8 cellular contexts compared by ENCODE assay signal in genomic region chr1:7207875-7208646, GRCh38.
DNase-seq lines count a peak whose midpoint lies in the region; ATAC-seq and TF ChIP-seq lines count a peak whose summit lies in the region.

No MANE protein-coding gene starts in this region.

- peak; percentile 83 for ATAC-seq in left ventricle myocardium superior
- no peak for ATAC-seq in GM21786 (IDR thresholded peaks at IDR 0.05; ENCODE audit: unreplicated experiment)

- no peaks in the 10 kb centered on the region for H3K9me3 Mint-ChIP-seq in activated CD4-positive, alpha-beta memory T cell treated with anti-CD3 and anti-CD28 coated beads, Interleukin-2, amount 10 ng/mL, durations not matched to agents 7 days and 5 days

- H3K36me3 ChIP-seq in smooth muscle cell (ENCODE audit: low read depth), result no peaks in the 10 kb centered on the region
- no peaks in the 10 kb centered on the region for H3K36me3 ChIP-seq in uterus

- 44% methylated on average over 6 of the region's 6 CpGs for WGBS in smooth muscle cell (ENCODE audit: low lambda C conversion rate)

- DNase-seq in GM13977 (ENCODE audit: low spot score) (peak; percentile 52), NCI-H2107 treated with DMSO at 0.1 percent for 48 hours (lab: John Stamatoyannopoulos, UW; ENCODE audit: unreplicated experiment) (peak; percentile 2), left ventricle myocardium superior (peak; percentile 54), smooth muscle cell (lab: John Stamatoyannopoulos, UW; ENCODE audit: unreplicated experiment) (no peak), uterus (no peak)
- peak; percentile 35 for DNase-seq in activated CD4-positive, alpha-beta memory T cell treated with anti-CD3 and anti-CD28 coated beads, Interleukin-2, amount 10 ng/mL, durations not matched to agents 7 days and 5 days

- POLR2A ChIA-PET in activated CD4-positive, alpha-beta memory T cell treated with anti-CD3 and anti-CD28 coated beads, Interleukin-2, amount 10 ng/mL, durations not matched to agents 7 days and 5 days (lab: Charles Lee), result no interaction called here

- H3K27ac Mint-ChIP-seq in activated CD4-positive, alpha-beta memory T cell treated with anti-CD3 and anti-CD28 coated beads, Interleukin-2, amount 10 ng/mL, durations not matched to agents 7 days and 5 days, result no peak overlapping the region

- H3K27ac ChIP-seq in C4-2B (no peak overlapping the region), smooth muscle cell (ENCODE audit: low read depth) (no peak overlapping the region), uterus (no peak overlapping the region)

- H3K4me3 Mint-ChIP-seq in activated CD4-positive, alpha-beta memory T cell treated with anti-CD3 and anti-CD28 coated beads, Interleukin-2, amount 10 ng/mL, durations not matched to agents 7 days and 5 days, result no peak overlapping the region

- intact Hi-C loops in left ventricle myocardium superior (cut with micrococcal nuclease), result no loop called here
- intact Hi-C loops in uterus (cut with DNase I; ENCODE audit: low total_unique reads), result loop anchor here (10.0 kb wide), 1 partner anchor 1193 kb away; no protein-coding TSS in a partner anchor

- no peaks in the 10 kb centered on the region for H3K36me3 Mint-ChIP-seq in activated CD4-positive, alpha-beta memory T cell treated with anti-CD3 and anti-CD28 coated beads, Interleukin-2, amount 10 ng/mL, durations not matched to agents 7 days and 5 days (ENCODE audit: low read depth)

- H3K4me1 ChIP-seq in smooth muscle cell (ENCODE audit: low read depth), result no peaks in the 10 kb centered on the region
- no peaks in the 10 kb centered on the region for H3K4me1 ChIP-seq in uterus

- H3K27me3 Mint-ChIP-seq in activated CD4-positive, alpha-beta memory T cell treated with anti-CD3 and anti-CD28 coated beads, Interleukin-2, amount 10 ng/mL, durations not matched to agents 7 days and 5 days, result peaks cover 20% of the 10 kb centered on the region

- no peak overlapping the region for H3K4me2 ChIP-seq in smooth muscle cell

- CTCF ChIA-PET in activated CD4-positive, alpha-beta memory T cell treated with anti-CD3 and anti-CD28 coated beads, Interleukin-2, amount 10 ng/mL, durations not matched to agents 7 days and 5 days (lab: Charles Lee), result interaction anchor here (0.6 to 1.7 kb wide), 4 partner anchors 15 to 488 kb away, joined by 3 to 15 read pairs (median 3); no protein-coding TSS in a partner anchor

- no peaks in the 10 kb centered on the region for H3F3A ChIP-seq in smooth muscle cell (ENCODE audit: low read depth)

- no peaks in the 10 kb centered on the region for H4K20me1 ChIP-seq in smooth muscle cell (ENCODE audit: low read depth)

- no peaks in the 10 kb centered on the region for H3K79me2 ChIP-seq in smooth muscle cell (ENCODE audit: low read depth)

- H3K4me3 ChIP-seq in smooth muscle cell, result no peak overlapping the region
- no peak overlapping the region for H3K4me3 ChIP-seq in uterus

- in situ Hi-C loops in GM13977 (cut with MboI; ENCODE audit: low pct_unique_long_range_greater_than_20kb, low sequenced_read_pairs, unreplicated experiment), result loop anchor here (25.0 kb wide), 2 partner anchors 496 to 721 kb away; partner anchors contain the start of genes DNAJC11 and PLEKHG5

- no peaks in the 10 kb centered on the region for H3K4me1 Mint-ChIP-seq in activated CD4-positive, alpha-beta memory T cell treated with anti-CD3 and anti-CD28 coated beads, Interleukin-2, amount 10 ng/mL, durations not matched to agents 7 days and 5 days

- peak; percentile 88 for TF ChIP-seq CTCF in C4-2B (conservative IDR thresholded peaks at IDR 0.05)
- peak; percentile 67 for TF ChIP-seq CTCF in GM13977 (IDR thresholded peaks at IDR 0.05; ENCODE audit: extremely low read depth, insufficient read depth, missing control alignments)
- TF ChIP-seq CTCF in smooth muscle cell (IDR thresholded peaks at IDR 0.05; ENCODE audit: borderline replicate concordance, insufficient read depth, poor library complexity, severe bottlenecking), result peak; percentile 56
- no peak for TF ChIP-seq CTCF in uterus (IDR thresholded peaks at IDR 0.05)

- H3K9ac ChIP-seq in smooth muscle cell (ENCODE audit: low read depth), result no peak overlapping the region

- H2AFZ ChIP-seq in smooth muscle cell (ENCODE audit: low read depth), result no peak overlapping the region

- no peak for TF ChIP-seq POLR2A in uterus (IDR thresholded peaks at IDR 0.05)

- H3K27me3 ChIP-seq in smooth muscle cell (ENCODE audit: low read depth) (peaks cover 17% of the 10 kb centered on the region), uterus (no peaks in the 10 kb centered on the region)

- H3K9me3 ChIP-seq in smooth muscle cell (replicated peaks; ENCODE audit: low read depth) (no peaks in the 10 kb centered on the region), uterus (peaks cover 0 to 3% of the 10 kb centered on the region in 2 donors)

Comparison
In these comparisons a context has a peak if more than half of its experiments do, and no peak if none do; other contexts are left out.
1. CTCF ChIP-seq: peak in C4-2B (single experiment), GM13977 (single experiment) and smooth muscle cell (single experiment); none in uterus (0 of 4).
2. DNase-seq: peak in GM13977 (single experiment), NCI-H2107 treated with DMSO at 0.1 percent for 48 hours (single experiment), activated CD4-positive, alpha-beta memory T cell treated with anti-CD3 and anti-CD28 coated beads, Interleukin-2, amount 10 ng/mL, durations not matched to agents 7 days and 5 days (single experiment) and left ventricle myocardium superior (single experiment); none in smooth muscle cell (single experiment) and uterus (0 of 2).